Comparison of ENCODE assay signal across 1 cellular context in genomic region chr11:9758676-9759518, GRCh38.
TF ChIP-seq lines count a peak whose summit lies in the region.

No MANE protein-coding gene starts in this region.

TF ChIP-seq in K562, 482 proteins besides CTCF, POLR2A, EP300 and RAD21 (continued from another document and continues in another):
- TF ChIP-seq ZNF609 (CRISPR knock-in tag; IDR thresholded peaks at IDR 0.05; ENCODE audit: borderline replicate concordance) (no peak), FOXM1 (IDR thresholded peaks at IDR 0.05; ENCODE audit: low read depth) (no peak), FOXM1 (CRISPR knock-in tag; IDR thresholded peaks at IDR 0.05; ENCODE audit: low read depth) (no peak), E2F1 (CRISPR knock-in tag; IDR thresholded peaks at IDR 0.05) (no peak), JUND (IDR thresholded peaks at IDR 0.05; ENCODE audit: borderline replicate concordance, low read depth, low read length) (0 out of 2 replicates have a peak, but pooled peaks have one; percentile 30), JUND (tag; IDR thresholded peaks at IDR 0.05; ENCODE audit: borderline replicate concordance, low read depth, low read length) (no peak), DMBX1 (CRISPR knock-in tag; IDR thresholded peaks at IDR 0.05; ENCODE audit: borderline replicate concordance) (no peak), USF2 (CRISPR knock-in tag; IDR thresholded peaks at IDR 0.05) (no peak), ETV5 (CRISPR knock-in tag; IDR thresholded peaks at IDR 0.05; ENCODE audit: low read depth) (0 out of 2 replicates have a peak, but pooled peaks have one; percentile 21), ZNF239 (CRISPR knock-in tag; IDR thresholded peaks at IDR 0.05) (no peak), POLR3A (IDR thresholded peaks at IDR 0.05; ENCODE audit: borderline replicate concordance, extremely low read depth, insufficient read depth, insufficient read length) (no peak), HDGF (IDR thresholded peaks at IDR 0.05) (no peak), ZBTB33 (CRISPR knock-in tag; IDR thresholded peaks at IDR 0.05) (no peak), SREBF2 (CRISPR knock-in tag; IDR thresholded peaks at IDR 0.05) (no peak), SMARCA5 (IDR thresholded peaks at IDR 0.05) (0 out of 2 replicates have a peak, but pooled peaks have one; percentile 17), ZNF75A (CRISPR knock-in tag; IDR thresholded peaks at IDR 0.05) (no peak), SREBF1 (IDR thresholded peaks at IDR 0.05; ENCODE audit: borderline replicate concordance, low read depth, low read length) (no peak), FOXJ2 (tag; IDR thresholded peaks at IDR 0.05) (no peak), CREB5 (CRISPR knock-in tag; IDR thresholded peaks at IDR 0.05) (no peak), ZKSCAN1 (IDR thresholded peaks at IDR 0.05; ENCODE audit: low read depth, low read length) (no peak), HDAC3 (IDR thresholded peaks at IDR 0.05; ENCODE audit: borderline replicate concordance, partially characterized antibody) (no peak), RFX1 (IDR thresholded peaks at IDR 0.05) (no peak), ZC3H4 (CRISPR knock-in tag; IDR thresholded peaks at IDR 0.05; ENCODE audit: borderline replicate concordance) (no peak), DIDO1 (tag; IDR thresholded peaks at IDR 0.05; ENCODE audit: low read depth) (no peak), XRCC3 (IDR thresholded peaks at IDR 0.05) (no peak), ZNF133 (CRISPR knock-in tag; IDR thresholded peaks at IDR 0.05) (no peak), TSC22D4 (tag; IDR thresholded peaks at IDR 0.05) (no peak), SMARCA4 (IDR thresholded peaks at IDR 0.05) (no peak), TCF7L2 (IDR thresholded peaks at IDR 0.05; ENCODE audit: low read depth, low read length) (no peak), CREM (IDR thresholded peaks at IDR 0.05; ENCODE audit: low read depth) (no peak), ZNF449 (CRISPR knock-in tag; IDR thresholded peaks at IDR 0.05) (no peak), RUNX1 (IDR thresholded peaks at IDR 0.05; ENCODE audit: low read depth) (no peak), SMARCC2 (IDR thresholded peaks at IDR 0.05; ENCODE audit: low read depth) (no peak), GATAD2A (IDR thresholded peaks at IDR 0.05) (no peak), KLF1 (tag; IDR thresholded peaks at IDR 0.05) (no peak), ZNF589 (CRISPR knock-in tag; IDR thresholded peaks at IDR 0.05; ENCODE audit: low read depth) (0 out of 2 replicates have a peak, but pooled peaks have one; percentile 6), ZNF175 (CRISPR knock-in tag; IDR thresholded peaks at IDR 0.05; ENCODE audit: low read depth) (no peak), RB1 (IDR thresholded peaks at IDR 0.05; ENCODE audit: low read depth) (no peak; the same call in 1 of the 2 replicates), NCOA2 (IDR thresholded peaks at IDR 0.05; ENCODE audit: partially characterized antibody in 2 of 2) (no peak), CBX2 (IDR thresholded peaks at IDR 0.05; ENCODE audit: insufficient read depth, low read length, poor library complexity, severe bottlenecking) (no peak), ZNF699 (CRISPR knock-in tag; IDR thresholded peaks at IDR 0.05; ENCODE audit: insufficient replicate concordance) (no peak), NFIC (IDR thresholded peaks at IDR 0.05) (peak; percentile 39), CHD1 (IDR thresholded peaks at IDR 0.05; ENCODE audit: low read length) (no peak), MTF1 (CRISPR knock-in tag; IDR thresholded peaks at IDR 0.05; ENCODE audit: borderline replicate concordance) (no peak), ZNF668 (CRISPR knock-in tag; IDR thresholded peaks at IDR 0.05) (no peak), MBD1 (CRISPR knock-in tag; IDR thresholded peaks at IDR 0.05) (no peak), NBN (IDR thresholded peaks at IDR 0.05; ENCODE audit: low read depth) (no peak), SUPT5H (IDR thresholded peaks at IDR 0.05) (no peak), NEUROD1 (IDR thresholded peaks at IDR 0.05; ENCODE audit: borderline replicate concordance, low read depth, low read length, partially characterized antibody) (no peak), ZNF277 (CRISPR knock-in tag; IDR thresholded peaks at IDR 0.05; ENCODE audit: borderline replicate concordance) (no peak), HNRNPH1 (optimal IDR thresholded peaks at IDR 0.05; ENCODE audit: low read depth, low read length) (no peak), OTX1 (CRISPR knock-in tag; IDR thresholded peaks at IDR 0.05) (no peak), SOX6 (IDR thresholded peaks at IDR 0.05) (0 out of 2 replicates have a peak, but pooled peaks have one; percentile 55), FOSL1 (tag; conservative IDR thresholded peaks at IDR 0.05) (no peak), PRMT5 (CRISPR knock-in tag; IDR thresholded peaks at IDR 0.05) (no peak), IRF9 (tag; IDR thresholded peaks at IDR 0.05) (no peak), KAT7 (CRISPR knock-in tag; IDR thresholded peaks at IDR 0.05; ENCODE audit: borderline replicate concordance) (no peak), ZBTB34 (CRISPR knock-in tag; IDR thresholded peaks at IDR 0.05) (no peak), MAFG (tag; conservative IDR thresholded peaks at IDR 0.05) (no peak)
